In the genomic region with DNA sequence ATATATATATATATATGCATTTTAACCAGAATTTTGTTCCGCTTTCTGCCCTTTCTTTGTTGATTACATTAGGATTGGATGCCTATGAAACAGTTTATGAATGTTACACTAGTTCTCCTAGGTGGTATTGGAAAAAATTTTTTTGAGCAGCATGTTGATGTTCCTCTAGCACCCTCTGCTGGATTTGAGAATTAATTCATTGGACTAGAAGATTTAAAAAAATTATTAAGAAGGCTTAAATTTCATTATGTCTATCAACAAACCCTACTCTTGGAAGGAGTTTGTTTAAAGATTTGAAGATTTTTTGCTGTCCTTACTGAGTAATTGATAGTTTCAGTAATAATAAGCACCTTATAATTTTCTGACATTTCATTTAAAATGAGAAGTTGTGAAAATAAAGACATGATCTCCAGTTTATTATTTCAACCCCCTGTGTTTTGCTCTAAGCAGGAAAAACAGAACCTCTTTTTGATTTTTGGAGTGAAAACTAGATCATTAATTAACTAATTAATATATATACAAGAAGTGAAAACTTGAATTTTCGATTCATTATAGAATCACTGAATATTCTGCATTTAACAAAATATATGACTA, we compare ENCODE assay signal across 9 cellular contexts.
DNase-seq lines count a peak whose midpoint lies in the region; ATAC-seq and TF ChIP-seq lines count a peak whose summit lies in the region.
"Had no signal": no experiment of that assay in that cellular context is flagged by ENCODE, and none has a peak within 500 bp of the region (broad histone marks: within the 10 kb centered on the region; RNA-seq: fewer than 3 reads in every experiment).

No MANE protein-coding gene starts in this region.

- H3K36me3 Mint-ChIP-seq in activated T-cell treated with anti-CD3 and anti-CD28 coated beads, Interleukin-2, amount 50 U/mL, for 24 hours (ENCODE audit: low read depth), result no peaks in the 10 kb centered on the region

- H3K27ac ChIP-seq in upper lobe of right lung (no peak overlapping the region), neuronal stem cell (replicated peaks; ENCODE audit: low read length) (no peak overlapping the region)
- H3K27ac ChIP-seq: BLaER1 treated with 17β-estradiol and CSF1 and Interleukin-3, amounts not matched to agents 10 nM and 100 nM had no signal

- no peak overlapping the region for H2AFZ ChIP-seq in neuronal stem cell (ENCODE audit: low read length)

- intact Hi-C loops in upper lobe of right lung (cut with DNase I), result no loop called here

- no peak overlapping the region for H3K23ac ChIP-seq in neuronal stem cell (ENCODE audit: low read depth, low read length, poor library complexity)

- H3K27me3 ChIP-seq in upper lobe of right lung, result no peaks in the 10 kb centered on the region
- no peaks in the 10 kb centered on the region for H3K27me3 ChIP-seq in neuronal stem cell (ENCODE audit: control insufficient read depth in 3 of 3, insufficient read depth in 3 of 3, low read depth in 1 of 3, low read length in 3 of 3)
- H3K27me3 ChIP-seq: BLaER1 treated with 17β-estradiol and CSF1 and Interleukin-3, amounts not matched to agents 10 nM and 100 nM had no signal

- ATAC-seq in upper lobe of right lung, result peak; percentile 29

- H3K79me1 ChIP-seq in neuronal stem cell (ENCODE audit: low read depth, low read length), result no peaks in the 10 kb centered on the region

- H4K91ac ChIP-seq in neuronal stem cell (ENCODE audit: low read depth, low read length, poor library complexity), result no peak overlapping the region

- no peak overlapping the region for H2BK12ac ChIP-seq in neuronal stem cell (ENCODE audit: low read length)

- TF ChIP-seq CTCF in upper lobe of right lung (IDR thresholded peaks at IDR 0.05), result peak; percentile 55

- no peak overlapping the region for H3K14ac ChIP-seq in neuronal stem cell (ENCODE audit: low read length)

- H3K9me3 Mint-ChIP-seq in activated T-cell treated with anti-CD3 and anti-CD28 coated beads, Interleukin-2, amount 50 U/mL, for 24 hours, result peaks cover 4% of the 10 kb centered on the region

- no peak overlapping the region for H3K18ac ChIP-seq in neuronal stem cell (ENCODE audit: low read length)

- H3K27me3 Mint-ChIP-seq in activated T-cell treated with anti-CD3 and anti-CD28 coated beads, Interleukin-2, amount 50 U/mL, for 24 hours, result peaks cover 11% of the 10 kb centered on the region

- no peaks in the 10 kb centered on the region for H3K4me1 ChIP-seq in upper lobe of right lung
- H3K4me1 ChIP-seq in neuronal stem cell (ENCODE audit: control insufficient read depth in 2 of 2, insufficient read depth in 1 of 2, low read depth in 1 of 2, low read length in 2 of 2), result no peaks in the 10 kb centered on the region

- no peak overlapping the region for H4K8ac ChIP-seq in neuronal stem cell (ENCODE audit: low read depth, low read length)

- H3K4ac ChIP-seq in neuronal stem cell (ENCODE audit: low read length), result no peak overlapping the region

- no peak overlapping the region for H3K27ac Mint-ChIP-seq in activated T-cell treated with anti-CD3 and anti-CD28 coated beads, Interleukin-2, amount 50 U/mL, for 24 hours

- H2BK15ac ChIP-seq in neuronal stem cell (ENCODE audit: low read length), result no peak overlapping the region

- H3K9me3 ChIP-seq in upper lobe of right lung, result no peaks in the 10 kb centered on the region
- peaks cover 0 to 8% of the 10 kb centered on the region in 2 donors for H3K9me3 ChIP-seq in neuronal stem cell (replicated peaks in 1 of 2; ENCODE audit: control insufficient read depth in 2 of 2, insufficient read depth in 1 of 2, low read depth in 1 of 2, low read length in 2 of 2)

- no peak overlapping the region for H2BK5ac ChIP-seq in neuronal stem cell (ENCODE audit: low read length)

- H3K9ac ChIP-seq in neuronal stem cell (ENCODE audit: low read depth, low read length, poor library complexity), result no peak overlapping the region
- H3K9ac ChIP-seq: BLaER1 treated with 17β-estradiol and CSF1 and Interleukin-3, amounts not matched to agents 10 nM and 100 nM had no signal

- no peak overlapping the region for H3K4me2 ChIP-seq in neuronal stem cell (ENCODE audit: insufficient read depth, low read length, poor library complexity, severe bottlenecking)
- H3K4me2 ChIP-seq: BLaER1 treated with 17β-estradiol and CSF1 and Interleukin-3, amounts not matched to agents 10 nM and 100 nM had no signal

- H3K4me3 Mint-ChIP-seq in activated T-cell treated with anti-CD3 and anti-CD28 coated beads, Interleukin-2, amount 50 U/mL, for 24 hours, result no peak overlapping the region

- H3K4me1 Mint-ChIP-seq in activated T-cell treated with anti-CD3 and anti-CD28 coated beads, Interleukin-2, amount 50 U/mL, for 24 hours (ENCODE audit: low read depth), result no peaks in the 10 kb centered on the region

- H3K36me3 ChIP-seq in upper lobe of right lung (no peaks in the 10 kb centered on the region), neuronal stem cell (replicated peaks in 1 of 2; ENCODE audit: control insufficient read depth in 2 of 2, insufficient read depth in 2 of 2, low read length in 2 of 2) (no peaks in the 10 kb centered on the region)
- H3K36me3 ChIP-seq: BLaER1 treated with 17β-estradiol and CSF1 and Interleukin-3, amounts not matched to agents 10 nM and 100 nM had no signal

- no peak overlapping the region for H2AK5ac ChIP-seq in neuronal stem cell (ENCODE audit: low read depth, low read length)

- H3K4me3 ChIP-seq in upper lobe of right lung, result no peak overlapping the region
- no peak overlapping the region for H3K4me3 ChIP-seq in neuronal stem cell (ENCODE audit: low read length in 2 of 2)
- H3K4me3 ChIP-seq: BLaER1 treated with 17β-estradiol and CSF1 and Interleukin-3, amounts not matched to agents 10 nM and 100 nM had no signal

- H2BK120ac ChIP-seq in neuronal stem cell (ENCODE audit: low read depth, low read length), result no peak overlapping the region

- DNase-seq in NCI-H1436 (lab: John Stamatoyannopoulos, UW), result peak; percentile 48
- DNase-seq in NCI-H1436 treated with DMSO at 0.1 percent for 48 hours (lab: John Stamatoyannopoulos, UW), result no peak
- peak; percentile 43 for DNase-seq in MV-4-11 (lab: John Stamatoyannopoulos, UW)
- DNase-seq in SKM-1 treated with dmso at 0.1 percent for 144 hours (lab: John Stamatoyannopoulos, UW; ENCODE audit: unreplicated experiment), result peak; percentile 55
- peak; percentile 22 for DNase-seq in glomerular endothelial cell (ENCODE audit: extremely low read depth, low read depth, low spot score)
- no peak for DNase-seq in upper lobe of right lung
- no peak for DNase-seq in activated T-cell treated with anti-CD3 and anti-CD28 coated beads, Interleukin-2, amount 50 U/mL, for 24 hours
- DNase-seq in neuronal stem cell (ENCODE audit: low spot score), result no peak

- no CpG with 5 or more reads among the region's 2 CpGs for WGBS in neuronal stem cell (ENCODE audit: extremely low coverage in 2 of 2, insufficient read length in 2 of 2, insufficient replicate concordance in 1 of 2), 2 donors

Comparison
In these comparisons a context has a peak if more than half of its experiments do, and no peak if none do; other contexts are left out.
1. DNase-seq: peak in NCI-H1436 (single experiment), MV-4-11 (single experiment), SKM-1 treated with dmso at 0.1 percent for 144 hours (single experiment) and glomerular endothelial cell (single experiment); none in NCI-H1436 treated with DMSO at 0.1 percent for 48 hours (single experiment), upper lobe of right lung (single experiment), activated T-cell treated with anti-CD3 and anti-CD28 coated beads, Interleukin-2, amount 50 U/mL, for 24 hours (single experiment) and neuronal stem cell (single experiment).